ENCODE assay signal across 11 cellular contexts in genomic region chr17:7612294-7612640, GRCh38. TPM values are rescaled to one million over a fixed set of nuclear protein-coding genes. Genes with fewer than 3 reads are reported as not detected.
DNase-seq lines count a peak whose midpoint lies in the region; FAIRE-seq and TF ChIP-seq lines count a peak whose summit lies in the region.
"Had no signal": no experiment of that assay in that cellular context is flagged by ENCODE, and none has a peak within 500 bp of the region (broad histone marks: within the 10 kb centered on the region; RNA-seq: fewer than 3 reads in every experiment).

No MANE protein-coding gene starts in this region.

- no peak overlapping the region for H2AFZ ChIP-seq in ACC112 (ENCODE audit: low read length, unreplicated experiment)
- no peak overlapping the region for H2AFZ ChIP-seq in astrocyte (ENCODE audit: low read depth, low read length)

- H3K27me3 ChIP-seq in ACC112 (ENCODE audit: insufficient read depth, low read length), result no peaks in the 10 kb centered on the region
- H3K27me3 ChIP-seq in DOHH2 (ENCODE audit: control insufficient read depth, low read length), result no peaks in the 10 kb centered on the region
- no peaks in the 10 kb centered on the region for H3K27me3 ChIP-seq in astrocyte (ENCODE audit: insufficient read depth, low read length)
- no peaks in the 10 kb centered on the region for H3K27me3 ChIP-seq in spleen (replicated peaks in 1 of 7)
- H3K27me3 ChIP-seq: esophagus muscularis mucosa had no signal

- H3K4me2 ChIP-seq in DOHH2 (ENCODE audit: low read length) (peak overlapping the region; percentile 91), astrocyte (ENCODE audit: low read length) (peak overlapping the region; percentile 87)

- peaks cover 6% of the 10 kb centered on the region; the same call in 1 of the 2 replicates for H4K20me1 ChIP-seq in DOHH2 (ENCODE audit: control insufficient read depth, insufficient read depth, low read depth, low read length)
- peaks cover 58% of the 10 kb centered on the region for H4K20me1 ChIP-seq in astrocyte (ENCODE audit: insufficient read depth, low read length)

- FAIRE-seq in astrocyte (lab: Jason Lieb, UNC), result no peak

- peaks cover 3% of the 10 kb centered on the region for H3K36me3 Mint-ChIP-seq in astrocyte (ENCODE audit: low read depth, unreplicated experiment)

- H3K4me1 ChIP-seq in ACC112 (ENCODE audit: control insufficient read depth, insufficient read depth, low read length, unreplicated experiment) (peaks cover 23% of the 10 kb centered on the region), DOHH2 (ENCODE audit: control insufficient read depth, low read length) (peaks cover 25% of the 10 kb centered on the region), astrocyte (ENCODE audit: insufficient read depth, low read length) (peaks cover 22% of the 10 kb centered on the region), mesodermal cell (ENCODE audit: control insufficient read depth, insufficient read depth, low read length, poor library complexity, severe bottlenecking) (peaks cover 5% of the 10 kb centered on the region), spleen (peaks cover 21 to 66% (median 37%) of the 10 kb centered on the region in 6 donors)

- peaks cover 15% of the 10 kb centered on the region; the same call in 1 of the 2 replicates for H3K36me3 ChIP-seq in ACC112 (ENCODE audit: insufficient read depth, low read length)
- peaks cover 38% of the 10 kb centered on the region for H3K36me3 ChIP-seq in DOHH2 (ENCODE audit: control insufficient read depth, low read length)
- H3K36me3 ChIP-seq in astrocyte (ENCODE audit: insufficient read depth, low read length), result peaks cover 10% of the 10 kb centered on the region
- H3K36me3 ChIP-seq in mesodermal cell (ENCODE audit: control insufficient read depth, insufficient read depth, low read length), result peaks cover 43% of the 10 kb centered on the region
- peaks cover 0 to 31% (median 3%) of the 10 kb centered on the region in 6 donors for H3K36me3 ChIP-seq in spleen

- H3K9me3 Mint-ChIP-seq in astrocyte (ENCODE audit: unreplicated experiment), result no peaks in the 10 kb centered on the region

- in situ Hi-C loops in GM13977 (cut with MboI; ENCODE audit: low pct_unique_long_range_greater_than_20kb, low sequenced_read_pairs, unreplicated experiment), result no loop called here

- H3K4me1 Mint-ChIP-seq in astrocyte (ENCODE audit: low read depth, unreplicated experiment), result peaks cover 32% of the 10 kb centered on the region

- peak overlapping the region; percentile 5 for H3K9ac ChIP-seq in astrocyte (ENCODE audit: low read length)

- H3K9me3 ChIP-seq in DOHH2 (ENCODE audit: control insufficient read depth, insufficient read depth, low read length) (no peaks in the 10 kb centered on the region), astrocyte (ENCODE audit: insufficient read depth, low read depth, low read length) (no peaks in the 10 kb centered on the region), mesodermal cell (ENCODE audit: control insufficient read depth, low read length) (no peaks in the 10 kb centered on the region), spleen (no peaks in the 10 kb centered on the region)
- H3K9me3 ChIP-seq: esophagus muscularis mucosa had no signal

- H3K9me2 ChIP-seq in DOHH2 (replicated peaks; ENCODE audit: control insufficient read depth, low read length), result no peaks in the 10 kb centered on the region

- H3K79me2 ChIP-seq in ACC112 (ENCODE audit: control insufficient read depth, insufficient read depth, low read length, unreplicated experiment) (peaks cover 56% of the 10 kb centered on the region), DOHH2 (ENCODE audit: control insufficient read depth, low read length) (peaks cover 58% of the 10 kb centered on the region), astrocyte (ENCODE audit: insufficient read depth, low read length) (peaks cover 69% of the 10 kb centered on the region)

- TF ChIP-seq POLR2A in spleen (IDR thresholded peaks at IDR 0.05), result no peak

- intact Hi-C loops in spleen (cut with DNase I; ENCODE audit: low total_unique reads), result no loop called here

- WGBS in mesodermal cell (ENCODE audit: insufficient coverage in 2 of 2), 2 experiments, result 93 to 95% methylated on average over 1 of the region's 1 CpG
- WGBS in spleen, 5 donors, result 90 to 100% (median 94%) methylated on average over 1 of the region's 1 CpG

- DNase-seq in astrocyte (ENCODE audit: low read depth) (no peak), GM13977 (ENCODE audit: low spot score) (no peak), D341Med (ENCODE audit: low spot score) (no peak), NCI-H1436 (lab: John Stamatoyannopoulos, UW) (no peak), spleen (no peak)
- DNase-seq: NCI-H2171 treated with DMSO at 0.1 percent for 48 hours, RPMI8226 had no signal

- H3K27ac Mint-ChIP-seq in astrocyte (ENCODE audit: unreplicated experiment), result peak overlapping the region; percentile 50

- H3K27me3 Mint-ChIP-seq in astrocyte (ENCODE audit: low read depth, unreplicated experiment), result no peaks in the 10 kb centered on the region

- H3K4me3 Mint-ChIP-seq in astrocyte (ENCODE audit: unreplicated experiment), result peak overlapping the region; percentile 95

- TF ChIP-seq CTCF in DOHH2 (IDR thresholded peaks at IDR 0.05; ENCODE audit: low read depth, low read length, poor library complexity, severe bottlenecking), result no peak
- no peak for TF ChIP-seq CTCF in astrocyte (IDR thresholded peaks at IDR 0.05; ENCODE audit: insufficient read depth, low read depth, low read length)
- no peak for TF ChIP-seq CTCF in GM13977 (IDR thresholded peaks at IDR 0.05; ENCODE audit: extremely low read depth, insufficient read depth, missing control alignments)
- TF ChIP-seq CTCF in spleen (IDR thresholded peaks at IDR 0.05 in 8 of 11, conservative IDR thresholded peaks at IDR 0.05 in 3 of 11), result no peak

- H3F3A ChIP-seq in DOHH2 (ENCODE audit: control insufficient read depth, insufficient read depth), result no peaks in the 10 kb centered on the region

- peak overlapping the region; percentile 98 for H3K4me3 ChIP-seq in ACC112 (ENCODE audit: low read depth, low read length)
- peak overlapping the region; percentile 0; the same call in 1 of the 2 replicates for H3K4me3 ChIP-seq in DOHH2 (ENCODE audit: low read length)
- peak overlapping the region; percentile 29 for H3K4me3 ChIP-seq in astrocyte (ENCODE audit: insufficient read depth, low read depth, low read length)
- peak overlapping the region; percentile 84 for H3K4me3 ChIP-seq in mesodermal cell (ENCODE audit: extremely low read depth, insufficient read depth, low read length, poor library complexity, severe bottlenecking)
- no peak overlapping the region for H3K4me3 ChIP-seq in spleen

- H3K27ac ChIP-seq in ACC112 (ENCODE audit: low read depth, low read length) (peak overlapping the region; percentile 38), DOHH2 (ENCODE audit: low read depth, low read length) (no peak overlapping the region), astrocyte (ENCODE audit: low read depth, low read length) (no peak overlapping the region), mesodermal cell (ENCODE audit: low read depth, low read length, severe bottlenecking) (no peak overlapping the region), spleen (no peak overlapping the region)
- H3K27ac ChIP-seq: esophagus muscularis mucosa had no signal

RNA-seq across cellular contexts. Expression of gene FXR2, which starts 2.4 kb away (rescaled TPM):
- total RNA-seq in astrocyte (54.3 and 60.2 TPM in 2 replicates), spleen (10 to 100 TPM; 17.7 to 29.3 (median 26.7) TPM)
- polyA plus RNA-seq in mesodermal cell (2013, experiment 1 of 2), result 41.8 TPM
- polyA plus RNA-seq in mesodermal cell (2013, experiment 2 of 2), result 35.2 TPM
- 10 to 100 TPM; 18.9 to 26.9 (median 20.4) TPM for polyA plus RNA-seq in spleen

RNA-seq across cellular contexts. Expression of gene SAT2, which starts 15.4 kb away (rescaled TPM):
- total RNA-seq in astrocyte, result 47.2 and 49.8 TPM in 2 replicates
- polyA plus RNA-seq in mesodermal cell (2013, experiment 1 of 2), result 47.3 TPM
- 46.5 TPM for polyA plus RNA-seq in mesodermal cell (2013, experiment 2 of 2)
- 10 to 100 TPM; 65.1 to 98.6 (median 80.6) TPM for total RNA-seq in spleen
- polyA plus RNA-seq in spleen, result 100 to 1,000 TPM; 116 to 229 (median 191) TPM

RNA-seq across cellular contexts. Expression of gene SHBG, which starts 17.7 kb away (rescaled TPM):
- total RNA-seq in astrocyte (0.79 and 1.4 TPM in 2 replicates), spleen (1 to 10 TPM in 2 of 7 donors, under 1 TPM in 3, not detected in 2; 0.49 to 1.9 (median 0.70) TPM)
- 1.4 TPM for polyA plus RNA-seq in mesodermal cell (2013, experiment 1 of 2)
- 0.66 TPM for polyA plus RNA-seq in mesodermal cell (2013, experiment 2 of 2)
- polyA plus RNA-seq in spleen, result under 1 TPM; 0.27 to 0.35 (median 0.28) TPM

RNA-seq across cellular contexts. Expression of gene SOX15, which starts 22.4 kb away (rescaled TPM):
- total RNA-seq in astrocyte (1.7 and 4.0 TPM in 2 replicates), spleen (1 to 10 TPM in 1 of 7 donors, under 1 TPM in 2, not detected in 4; 0.41 to 1.7 (median 0.64) TPM)
- not detected for polyA plus RNA-seq in mesodermal cell (2013, experiment 1 of 2)
- 0.61 TPM for polyA plus RNA-seq in mesodermal cell (2013, experiment 2 of 2)
- polyA plus RNA-seq in spleen, result under 1 TPM; 0.20 to 0.44 (median 0.32) TPM

RNA-seq across cellular contexts. Expression of gene MPDU1, which starts 28.6 kb away (rescaled TPM):
- total RNA-seq in astrocyte (44.6 and 51.2 TPM in 2 replicates), spleen (100 to 1,000 TPM in 1 of 7 donors, 10 to 100 TPM in 6; 35.5 to 163 (median 51.2) TPM)
- 43.3 TPM for polyA plus RNA-seq in mesodermal cell (2013, experiment 1 of 2)
- polyA plus RNA-seq in mesodermal cell (2013, experiment 2 of 2), result 44.5 TPM
- polyA plus RNA-seq in spleen, result 10 to 100 TPM; 42.7 to 73.0 (median 59.5) TPM

Comparison
In these comparisons a context has a peak if more than half of its experiments do, and no peak if none do; other contexts are left out.
1. H3K4me3 ChIP-seq: peak in ACC112 (single experiment), DOHH2 (single experiment), astrocyte (single experiment) and mesodermal cell (single experiment); none in spleen (0 of 8).